1 cellular context compared by ENCODE assay signal in the genomic region with DNA sequence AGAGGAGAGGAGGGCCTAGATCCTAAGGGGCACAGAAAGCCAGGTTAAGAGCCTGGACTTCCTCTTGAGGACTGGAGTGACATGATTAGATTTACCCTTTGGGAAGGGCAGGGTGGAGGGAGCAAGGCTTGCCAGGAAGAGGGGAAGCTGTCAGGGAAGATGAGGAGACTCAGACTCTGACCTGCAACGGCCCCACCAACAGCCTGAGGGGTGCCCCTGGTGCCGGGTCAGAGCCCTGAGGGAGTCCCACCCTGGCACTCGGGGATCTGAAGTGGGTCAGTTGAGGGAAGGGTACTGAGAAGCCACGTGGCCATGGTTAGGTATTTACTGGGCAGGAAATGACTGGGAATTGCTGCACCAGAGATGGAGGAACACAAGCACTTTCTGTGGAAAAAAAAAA.
TF ChIP-seq lines count a peak whose summit lies in the region.

No MANE protein-coding gene starts in this region.

TF ChIP-seq in SK-N-SH treated with all-trans-retinoic acid at 6 μM for 48 hours, 23 proteins besides CTCF, POLR2A, EP300 and RAD21 (continued from another document):
- TF ChIP-seq OSR1 (CRISPR knock-in tag; IDR thresholded peaks at IDR 0.05), result no peak
- TF ChIP-seq ZC3H10 (CRISPR knock-in tag; IDR thresholded peaks at IDR 0.05), result no peak
- TF ChIP-seq, protein P1, sequence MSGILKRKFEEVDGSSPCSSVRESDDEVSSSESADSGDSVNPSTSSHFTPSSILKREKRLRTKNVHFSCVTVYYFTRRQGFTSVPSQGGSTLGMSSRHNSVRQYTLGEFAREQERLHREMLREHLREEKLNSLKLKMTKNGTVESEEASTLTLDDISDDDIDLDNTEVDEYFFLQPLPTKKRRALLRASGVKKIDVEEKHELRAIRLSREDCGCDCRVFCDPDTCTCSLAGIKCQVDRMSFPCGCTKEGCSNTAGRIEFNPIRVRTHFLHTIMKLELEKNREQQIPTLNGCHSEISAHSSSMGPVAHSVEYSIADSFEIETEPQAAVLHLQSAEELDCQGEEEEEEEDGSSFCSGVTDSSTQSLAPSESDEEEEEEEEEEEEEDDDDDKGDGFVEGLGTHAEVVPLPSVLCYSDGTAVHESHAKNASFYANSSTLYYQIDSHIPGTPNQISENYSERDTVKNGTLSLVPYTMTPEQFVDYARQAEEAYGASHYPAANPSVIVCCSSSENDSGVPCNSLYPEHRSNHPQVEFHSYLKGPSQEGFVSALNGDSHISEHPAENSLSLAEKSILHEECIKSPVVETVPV (CRISPR knock-in tag; IDR thresholded peaks at IDR 0.05), result no peak
- no peak for TF ChIP-seq TOX (CRISPR knock-in tag; IDR thresholded peaks at IDR 0.05; ENCODE audit: borderline replicate concordance)
- TF ChIP-seq SNAI2 (CRISPR knock-in tag; IDR thresholded peaks at IDR 0.05), result no peak
- TF ChIP-seq, protein P2, sequence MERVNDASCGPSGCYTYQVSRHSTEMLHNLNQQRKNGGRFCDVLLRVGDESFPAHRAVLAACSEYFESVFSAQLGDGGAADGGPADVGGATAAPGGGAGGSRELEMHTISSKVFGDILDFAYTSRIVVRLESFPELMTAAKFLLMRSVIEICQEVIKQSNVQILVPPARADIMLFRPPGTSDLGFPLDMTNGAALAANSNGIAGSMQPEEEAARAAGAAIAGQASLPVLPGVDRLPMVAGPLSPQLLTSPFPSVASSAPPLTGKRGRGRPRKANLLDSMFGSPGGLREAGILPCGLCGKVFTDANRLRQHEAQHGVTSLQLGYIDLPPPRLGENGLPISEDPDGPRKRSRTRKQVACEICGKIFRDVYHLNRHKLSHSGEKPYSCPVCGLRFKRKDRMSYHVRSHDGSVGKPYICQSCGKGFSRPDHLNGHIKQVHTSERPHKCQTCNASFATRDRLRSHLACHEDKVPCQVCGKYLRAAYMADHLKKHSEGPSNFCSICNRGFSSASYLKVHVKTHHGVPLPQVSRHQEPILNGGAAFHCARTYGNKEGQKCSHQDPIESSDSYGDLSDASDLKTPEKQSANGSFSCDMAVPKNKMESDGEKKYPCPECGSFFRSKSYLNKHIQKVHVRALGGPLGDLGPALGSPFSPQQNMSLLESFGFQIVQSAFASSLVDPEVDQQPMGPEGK (CRISPR knock-in tag; IDR thresholded peaks at IDR 0.05; ENCODE audit: borderline replicate concordance), result no peak
TF ChIP-seq in SK-N-SH treated with all-trans-retinoic acid at 6 μM for 48 hours: peak in this region for 0.
